Comparison of ENCODE assay signal across 1 cellular context in genomic region chr1:36613721-36614120, GRCh38.
TF ChIP-seq lines count a peak whose summit lies in the region.

No MANE protein-coding gene starts in this region.

TF ChIP-seq in HEK293, 187 proteins besides CTCF, POLR2A, EP300 and RAD21 (continued from another document):
- TF ChIP-seq ZNF148 (tag by site-specific recombination; IDR thresholded peaks at IDR 0.05; ENCODE audit: borderline replicate concordance) (peak; percentile 53; the same call in 1 of the 2 replicates), ZNF132 (tag by site-specific recombination; IDR thresholded peaks at IDR 0.05; ENCODE audit: borderline replicate concordance) (no peak), ZNF2 (tag by site-specific recombination; IDR thresholded peaks at IDR 0.05) (no peak), ZFP69B (tag by site-specific recombination; IDR thresholded peaks at IDR 0.05) (no peak), ZNF521 (tag by site-specific recombination; IDR thresholded peaks at IDR 0.05) (0 out of 2 replicates have a peak, but pooled peaks have one; percentile 72), ZNF302 (tag by site-specific recombination; IDR thresholded peaks at IDR 0.05; ENCODE audit: low read depth) (no peak), ZNF843 (tag by site-specific recombination; IDR thresholded peaks at IDR 0.05) (no peak), ZNF239 (tag by site-specific recombination; IDR thresholded peaks at IDR 0.05) (no peak), KLF9 (tag by site-specific recombination; IDR thresholded peaks at IDR 0.05; ENCODE audit: low read depth) (no peak), MZF1 (tag by site-specific recombination; IDR thresholded peaks at IDR 0.05; ENCODE audit: borderline replicate concordance) (no peak), ZNF623 (tag by site-specific recombination; IDR thresholded peaks at IDR 0.05) (no peak), ZNF23 (tag by site-specific recombination; IDR thresholded peaks at IDR 0.05; ENCODE audit: borderline replicate concordance) (no peak)
- TF ChIP-seq, protein P1, sequence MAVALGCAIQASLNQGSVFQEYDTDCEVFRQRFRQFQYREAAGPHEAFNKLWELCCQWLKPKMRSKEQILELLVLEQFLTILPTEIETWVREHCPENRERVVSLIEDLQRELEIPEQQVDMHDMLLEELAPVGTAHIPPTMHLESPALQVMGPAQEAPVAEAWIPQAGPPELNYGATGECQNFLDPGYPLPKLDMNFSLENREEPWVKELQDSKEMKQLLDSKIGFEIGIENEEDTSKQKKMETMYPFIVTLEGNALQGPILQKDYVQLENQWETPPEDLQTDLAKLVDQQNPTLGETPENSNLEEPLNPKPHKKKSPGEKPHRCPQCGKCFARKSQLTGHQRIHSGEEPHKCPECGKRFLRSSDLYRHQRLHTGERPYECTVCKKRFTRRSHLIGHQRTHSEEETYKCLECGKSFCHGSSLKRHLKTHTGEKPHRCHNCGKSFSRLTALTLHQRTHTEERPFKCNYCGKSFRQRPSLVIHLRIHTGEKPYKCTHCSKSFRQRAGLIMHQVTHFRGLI (tag by site-specific recombination; IDR thresholded peaks at IDR 0.05), result no peak
